Comparison of ENCODE assay signal across 27 cellular contexts in genomic region chr15:90998737-90999136, GRCh38.
"Had no signal": no experiment of that assay in that cellular context is flagged by ENCODE, and none has a peak within 500 bp of the region (broad histone marks: within the 10 kb centered on the region; RNA-seq: fewer than 3 reads in every experiment).

No MANE protein-coding gene starts in this region.

- H3K36me3 Mint-ChIP-seq: natural killer cell had no signal

- H3K27me3 Mint-ChIP-seq: progenitor cell of endocrine pancreas; stimulated activated naive B cell treated with anti-CD40 and anti-IgM and Interleukin-4, amounts not matched to agents 10 μg/mL and 1 μg/mL and 100 μg/mL, for 72 hours; stimulated activated naive CD8-positive, alpha-beta T cell treated with anti-CD3 and anti-CD28 coated beads, Interleukin-15, Interleukin-2, amounts not matched to agents 100 ng/mL and 50 ng/mL, for 24 hours had no signal

- H3K27me3 ChIP-seq: neural progenitor cell, ovary, right lobe of liver, sigmoid colon, stomach, tibial artery, transverse colon, upper lobe of right lung, vagina had no signal

- H3K4me3 Mint-ChIP-seq: natural killer cell; nephron; neural progenitor cell; stimulated activated effector memory CD8-positive, alpha-beta T cell treated with anti-CD3 and anti-CD28 coated beads, Interleukin-12 subunit alpha, Interleukin-12 subunit beta, amount 100 ng/mL, for 72 hours; stimulated activated naive B cell treated with anti-CD40 and anti-IgM and Interleukin-4, amounts not matched to agents 10 μg/mL and 1 μg/mL and 100 μg/mL, for 72 hours; stimulated activated naive CD8-positive, alpha-beta T cell treated with anti-CD3 and anti-CD28 coated beads, Interleukin-15, Interleukin-2, amounts not matched to agents 100 ng/mL and 50 ng/mL, for 24 hours; type B pancreatic cell had no signal

- H3K4me1 ChIP-seq: neural progenitor cell, parathyroid adenoma had no signal

- H3K4me2 ChIP-seq: neural progenitor cell had no signal

- H3K9ac ChIP-seq: neural progenitor cell, parathyroid adenoma had no signal

- H3K4me3 ChIP-seq: neural progenitor cell, ovary, psoas muscle, right lobe of liver, sigmoid colon, stomach, thoracic aorta, tibial artery, transverse colon, upper lobe of right lung, vagina had no signal

- H3K27ac ChIP-seq: neural progenitor cell, ovary, parathyroid adenoma, psoas muscle, right lobe of liver, sigmoid colon, stomach, thoracic aorta, tibial artery, transverse colon, upper lobe of right lung, vagina had no signal

- ATAC-seq: natural killer cell; psoas muscle; right cardiac atrium; right lobe of liver; stimulated activated effector memory CD8-positive, alpha-beta T cell treated with anti-CD3 and anti-CD28 coated beads, Interleukin-12 subunit alpha, Interleukin-12 subunit beta, amount 100 ng/mL, for 72 hours; stimulated activated naive B cell treated with anti-CD40 and anti-IgM and Interleukin-4, amounts not matched to agents 10 μg/mL and 1 μg/mL and 100 μg/mL, for 72 hours; upper lobe of right lung had no signal

- H2AFZ ChIP-seq: neural progenitor cell, parathyroid adenoma had no signal

- H3K9me3 ChIP-seq: ovary, psoas muscle, right lobe of liver, sigmoid colon, stomach, thoracic aorta, tibial artery, transverse colon, upper lobe of right lung, vagina had no signal

- H3K27ac Mint-ChIP-seq: natural killer cell; nephron; neural progenitor cell; progenitor cell of endocrine pancreas; stimulated activated naive B cell treated with anti-CD40 and anti-IgM and Interleukin-4, amounts not matched to agents 10 μg/mL and 1 μg/mL and 100 μg/mL, for 72 hours; type B pancreatic cell had no signal

- H3K9me3 Mint-ChIP-seq: natural killer cell; nephron; neural progenitor cell; stimulated activated effector memory CD8-positive, alpha-beta T cell treated with anti-CD3 and anti-CD28 coated beads, Interleukin-12 subunit alpha, Interleukin-12 subunit beta, amount 100 ng/mL, for 72 hours; stimulated activated naive B cell treated with anti-CD40 and anti-IgM and Interleukin-4, amounts not matched to agents 10 μg/mL and 1 μg/mL and 100 μg/mL, for 72 hours; stimulated activated naive CD8-positive, alpha-beta T cell treated with anti-CD3 and anti-CD28 coated beads, Interleukin-15, Interleukin-2, amounts not matched to agents 100 ng/mL and 50 ng/mL, for 24 hours; type B pancreatic cell had no signal

- H3K36me3 ChIP-seq: neural progenitor cell, ovary had no signal

- DNase-seq: natural killer cell; occipital lobe; ovary; psoas muscle; right cardiac atrium; right lobe of liver; sigmoid colon; small intestine; stimulated activated CD4-positive, alpha-beta T cell treated with anti-CD3 and anti-CD28 coated beads, Interleukin-15, amount 100 ng/mL, for 24 hours; stimulated activated CD4-positive, alpha-beta T cell treated with anti-CD3 and anti-CD28 coated beads, Interleukin-2, amount 100 ng/mL, for 24 hours; stimulated activated CD4-positive, alpha-beta T cell treated with anti-CD3 and anti-CD28 coated beads, Interleukin-2, amount 100 ng/mL, for 48 hours; stimulated activated CD4-positive, alpha-beta T cell treated with anti-CD3 and anti-CD28 coated beads, Interleukin-4, amount 100 ng/mL, for 24 hours; stimulated activated naive B cell treated with anti-CD40 and anti-IgM and Interleukin-4, amounts not matched to agents 10 μg/mL and 1 μg/mL and 100 μg/mL, for 72 hours; stimulated activated naive CD4-positive, alpha-beta T cell treated with Interleukin-2 at 50 U/mL for 16 hours; stomach; tibial artery; transverse colon; upper lobe of right lung had no signal
